24 cellular contexts compared by ENCODE assay signal in genomic region chr17:52532373-52532772, GRCh38.
"Had no signal": no experiment of that assay in that cellular context is flagged by ENCODE, and none has a peak within 500 bp of the region (broad histone marks: within the 10 kb centered on the region; RNA-seq: fewer than 3 reads in every experiment).

No MANE protein-coding gene starts in this region.

- H3K27me3 Mint-ChIP-seq: dendritic cell treated with granulocyte-macrophage colony-stimulating factor and Interleukin-4, amounts not matched to agents 40 ng/mL and 50 ng/mL, for 4 days; effector memory CD8-positive, alpha-beta T cell had no signal

- H3K36me3 ChIP-seq: colonic mucosa, esophagus muscularis mucosa, esophagus squamous epithelium, gastrocnemius medialis, gastroesophageal sphincter, heart left ventricle had no signal

- ATAC-seq: effector memory CD8-positive, alpha-beta T cell; esophagus mucosa; foreskin keratinocyte; gastroesophageal sphincter; heart left ventricle had no signal

- H3K4me3 ChIP-seq: colonic mucosa, coronary artery, dorsolateral prefrontal cortex, esophagus muscularis mucosa, esophagus squamous epithelium, gastrocnemius medialis, gastroesophageal sphincter, heart left ventricle had no signal

- H3K27ac ChIP-seq: colonic mucosa, coronary artery, dorsolateral prefrontal cortex, epithelial cell of prostate, esophagus muscularis mucosa, esophagus squamous epithelium, foreskin keratinocyte, gastroesophageal sphincter, heart left ventricle had no signal

- DNase-seq: colonic mucosa; cortex of kidney; dermis blood vessel endothelial cell; dorsolateral prefrontal cortex; effector CD4-positive, alpha-beta T cell; effector CD8-positive, alpha-beta T cell; effector memory CD4-positive, alpha-beta T cell; effector memory CD8-positive, alpha-beta T cell; endodermal cell; erythroblast; esophagus squamous epithelium; foreskin fibroblast; foreskin keratinocyte; foreskin melanocyte; glutamatergic neuron; head of caudate nucleus; heart left ventricle had no signal

- H3K4me3 Mint-ChIP-seq: dendritic cell treated with granulocyte-macrophage colony-stimulating factor and Interleukin-4, amounts not matched to agents 40 ng/mL and 50 ng/mL, for 4 days; effector memory CD8-positive, alpha-beta T cell; endodermal cell had no signal

- H3K9me3 ChIP-seq: colonic mucosa, esophagus muscularis mucosa, esophagus squamous epithelium, gastrocnemius medialis, gastroesophageal sphincter, heart left ventricle had no signal

- H3K4me1 Mint-ChIP-seq: endodermal cell had no signal

- H3K27me3 ChIP-seq: colonic mucosa, esophagus muscularis mucosa, esophagus squamous epithelium, foreskin keratinocyte, gastrocnemius medialis, gastroesophageal sphincter, heart left ventricle had no signal

- H3K27ac Mint-ChIP-seq: dendritic cell treated with granulocyte-macrophage colony-stimulating factor and Interleukin-4, amounts not matched to agents 40 ng/mL and 50 ng/mL, for 4 days; effector memory CD8-positive, alpha-beta T cell; endodermal cell had no signal

- H3K9me3 Mint-ChIP-seq: dendritic cell treated with granulocyte-macrophage colony-stimulating factor and Interleukin-4, amounts not matched to agents 40 ng/mL and 50 ng/mL, for 4 days; endodermal cell had no signal

- H3K4me1 ChIP-seq: colonic mucosa, esophagus squamous epithelium, foreskin keratinocyte, gastroesophageal sphincter had no signal
